In genomic region chr1:21295059-21295401, GRCh38 we compare ENCODE assay signal across 8 cellular contexts.
DNase-seq lines count a peak whose midpoint lies in the region; ATAC-seq and TF ChIP-seq lines count a peak whose summit lies in the region.

No MANE protein-coding gene starts in this region.

- DNase-seq in RPMI8226 (peak; percentile 30), brain microvascular endothelial cell (no peak), pons (ENCODE audit: low spot score) (no peak), iPS-NIHi11 (ENCODE audit: low spot score) (no peak), NCI-H2029 (lab: John Stamatoyannopoulos, UW) (no peak)
- DNase-seq in stimulated activated CD4-positive, alpha-beta T cell treated with anti-CD3 and anti-CD28 coated beads, Interleukin-1b, Interleukin-23, amount 100 ng/mL, for 4 hours (ENCODE audit: low read depth in 2 of 2) = peak; percentile 29 to 32

- no peak overlapping the region for H3K4me3 ChIP-seq in brain microvascular endothelial cell (ENCODE audit: low read depth, low read length)

- H3K36me3 ChIP-seq in brain microvascular endothelial cell (replicated peaks) = no peaks in the 10 kb centered on the region

- ATAC-seq in GM21717 (IDR thresholded peaks at IDR 0.05; ENCODE audit: unreplicated experiment) = peak; percentile 3
- ATAC-seq in GM21423 (IDR thresholded peaks at IDR 0.05; ENCODE audit: unreplicated experiment) = no peak

- H3K27ac ChIP-seq in brain microvascular endothelial cell = peak overlapping the region; percentile 4

- in situ Hi-C loops in brain microvascular endothelial cell (cut with HindIII; ENCODE audit: low pct_ligation_motif_present, low sequenced_read_pairs) = no loop called here

- H3K27me3 ChIP-seq in brain microvascular endothelial cell (replicated peaks) = no peaks in the 10 kb centered on the region

- no peak for TF ChIP-seq CTCF in brain microvascular endothelial cell (IDR thresholded peaks at IDR 0.05; ENCODE audit: low read depth, low read length, missing control alignments)

Comparison
In these comparisons a context has a peak if more than half of its experiments do, and no peak if none do; other contexts are left out.
1. DNase-seq: peak in RPMI8226 (single experiment) and stimulated activated CD4-positive, alpha-beta T cell treated with anti-CD3 and anti-CD28 coated beads, Interleukin-1b, Interleukin-23, amount 100 ng/mL, for 4 hours (2 of 2); none in brain microvascular endothelial cell (single experiment), pons (single experiment), iPS-NIHi11 (single experiment) and NCI-H2029 (single experiment).